9 cellular contexts compared by ENCODE assay signal in genomic region chr5:151663617-151664322, GRCh38. TPM values are rescaled to one million over a fixed set of nuclear protein-coding genes. Genes with fewer than 3 reads are reported as not detected.
DNase-seq lines count a peak whose midpoint lies in the region; ATAC-seq, FAIRE-seq and TF ChIP-seq lines count a peak whose summit lies in the region.
"Had no signal": no experiment of that assay in that cellular context is flagged by ENCODE, and none has a peak within 500 bp of the region (broad histone marks: within the 10 kb centered on the region; RNA-seq: fewer than 3 reads in every experiment).

No MANE protein-coding gene starts in this region.

- H3K9me3 ChIP-seq in AG04450 (ENCODE audit: control insufficient read depth, insufficient read depth, low read length): no peaks in the 10 kb centered on the region

- CTCF ChIA-PET in AG04450 (lab: Charles Lee): interaction anchor here (0.5 to 3.7 kb wide), 8 partner anchors 12 to 107 kb away, joined by 3 to 15 read pairs (median 4); no protein-coding TSS in a partner anchor

- H3K27ac ChIP-seq in AG04450 (ENCODE audit: low read depth, low read length): peak overlapping the region; percentile 92

- DNase-seq in AG04450 (ENCODE audit: low read depth, low spot score) (no peak), MV-4-11 (lab: John Stamatoyannopoulos, UW) (peak; percentile 89), cerebellum (ENCODE audit: low spot score) (peak; percentile 80), midbrain (lab: John Stamatoyannopoulos, UW) (peak; percentile 18), urothelium cell line (ENCODE audit: low spot score) (no peak), cortex of kidney (lab: John Stamatoyannopoulos, UW) (no peak)
- DNase-seq in activated effector memory CD4-positive, alpha-beta T cell treated with anti-CD3 and anti-CD28 coated beads, Interleukin-2, amount 50 U/mL, for 16 hours: no peak
- DNase-seq: SW 1271 had no signal

- ATAC-seq in GM19023 (IDR thresholded peaks at IDR 0.05; ENCODE audit: unreplicated experiment): no peak

- no peak for FAIRE-seq in urothelium cell line (lab: Jason Lieb, UNC)

- POLR2A ChIA-PET in AG04450 (lab: Yijun Ruan, JAX): interaction anchor here (2.7 to 5.2 kb wide), 3 partner anchors 12 to 77 kb away, joined by 18 to 40 read pairs (median 39); no protein-coding TSS in a partner anchor

- no peak for TF ChIP-seq CTCF in AG04450 (IDR thresholded peaks at IDR 0.05; ENCODE audit: low read depth, low read length)

- H3K4me3 ChIP-seq in AG04450 (ENCODE audit: low read depth, low read length): no peak overlapping the region

- no peaks in the 10 kb centered on the region for H3K27me3 ChIP-seq in AG04450 (ENCODE audit: control insufficient read depth, insufficient read depth, low read length)

RNA-seq across cellular contexts. Expression of gene SPARC, which starts 22.9 kb away (rescaled TPM):
- polyA plus RNA-seq in AG04450 (2011; rRNA removed): 5,773 and 5,780 TPM in 2 replicates
- polyA minus RNA-seq in AG04450 (2011; rRNA and poly(A)+ RNA removed): 4,970 and 6,372 TPM in 2 replicates
- 148 TPM for total RNA-seq in cerebellum

Comparison
In these comparisons a context has a peak if more than half of its experiments do, and no peak if none do; other contexts are left out.
1. DNase-seq: peak in MV-4-11 (single experiment), cerebellum (single experiment) and midbrain (single experiment); none in AG04450 (single experiment), urothelium cell line (single experiment), cortex of kidney (single experiment) and activated effector memory CD4-positive, alpha-beta T cell treated with anti-CD3 and anti-CD28 coated beads, Interleukin-2, amount 50 U/mL, for 16 hours (single experiment).